ENCODE assay signal across 20 cellular contexts in the genomic region with DNA sequence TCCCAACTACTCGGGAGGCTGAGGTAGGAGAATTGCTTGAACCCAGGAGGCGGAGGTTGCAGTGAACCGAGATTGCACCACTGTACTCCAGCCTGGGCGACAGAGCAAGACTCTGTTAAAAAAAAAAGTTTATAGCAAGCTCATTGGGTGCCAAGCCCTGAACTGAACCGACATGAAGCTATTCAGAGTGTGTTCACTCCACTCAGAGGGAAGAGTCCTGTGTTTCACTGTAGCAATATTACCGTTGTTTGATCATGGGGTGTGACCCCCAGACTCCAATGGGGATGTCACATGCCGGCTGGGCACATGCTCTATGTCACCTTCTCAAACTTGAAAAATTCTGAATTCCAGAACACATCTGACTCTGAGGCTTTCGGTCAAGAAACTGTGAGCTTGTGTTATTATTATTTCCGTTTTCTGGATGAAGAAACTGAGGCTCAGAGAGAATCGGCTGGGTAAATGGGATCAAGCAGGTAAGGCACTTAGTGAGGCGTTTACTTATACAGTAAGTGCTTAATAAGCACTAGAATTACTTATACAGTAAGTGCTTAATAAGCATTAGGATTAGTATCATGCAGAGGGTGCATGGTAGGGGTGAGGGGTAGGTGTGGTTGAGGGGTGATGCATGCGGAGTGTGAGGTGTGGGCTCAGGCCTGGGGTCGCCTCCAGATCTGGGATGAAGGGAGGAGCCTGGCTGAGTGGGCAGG. TPM values are rescaled to one million over a fixed set of nuclear protein-coding genes. Genes with fewer than 3 reads are reported as not detected.
DNase-seq lines count a peak whose midpoint lies in the region; ATAC-seq and TF ChIP-seq lines count a peak whose summit lies in the region.
"Had no signal": no experiment of that assay in that cellular context is flagged by ENCODE, and none has a peak within 500 bp of the region (broad histone marks: within the 10 kb centered on the region; RNA-seq: fewer than 3 reads in every experiment).

No MANE protein-coding gene starts in this region.

- no TSS peak for BruUV-seq in mammary epithelial cell (replicated peaks; lab: Mats Ljungman, UMichigan)

- H3K27ac ChIP-seq in breast epithelium (peak overlapping the region; percentile 35 to 86), mammary epithelial cell (ENCODE audit: insufficient read depth, low read depth, low read length) (no peak overlapping the region), right cardiac atrium (ENCODE audit: low read length) (peak overlapping the region; percentile 83), sigmoid colon (peak overlapping the region; percentile 90 to 99 (median 98)), uterus (peak overlapping the region; percentile 93)
- H3K27ac ChIP-seq: 22Rv1 had no signal

- H3K27ac Mint-ChIP-seq in stimulated activated naive B cell treated with anti-CD40 and anti-IgM and Interleukin-4, amounts not matched to agents 10 μg/mL and 1 μg/mL and 100 μg/mL, for 72 hours, result no peak overlapping the region
- H3K27ac Mint-ChIP-seq: activated naive CD8-positive, alpha-beta T cell; CD14-positive monocyte had no signal

- no peak overlapping the region for H3K4me3 ChIP-seq in breast epithelium
- no peak overlapping the region for H3K4me3 ChIP-seq in mammary epithelial cell (replicated peaks in 1 of 3; ENCODE audit: insufficient read depth in 1 of 3, low read depth in 2 of 3, low read length in 3 of 3)
- no peak overlapping the region for H3K4me3 ChIP-seq in right cardiac atrium (ENCODE audit: low read length)
- no peak overlapping the region for H3K4me3 ChIP-seq in sigmoid colon
- H3K4me3 ChIP-seq in uterus, result no peak overlapping the region

- H3K9me3 Mint-ChIP-seq in stimulated activated naive B cell treated with anti-CD40 and anti-IgM and Interleukin-4, amounts not matched to agents 10 μg/mL and 1 μg/mL and 100 μg/mL, for 72 hours, result no peaks in the 10 kb centered on the region
- H3K9me3 Mint-ChIP-seq: CD14-positive monocyte; central memory CD8-positive, alpha-beta T cell had no signal

- peaks cover 19 to 36% of the 10 kb centered on the region in 2 donors for H3K4me1 ChIP-seq in breast epithelium
- H3K4me1 ChIP-seq in mammary epithelial cell (ENCODE audit: insufficient read depth, low read length), result peaks cover 32% of the 10 kb centered on the region
- H3K4me1 ChIP-seq in right cardiac atrium (ENCODE audit: control insufficient read depth, insufficient read depth, low read length), result peaks cover 64% of the 10 kb centered on the region
- H3K4me1 ChIP-seq in sigmoid colon, result peaks cover 0 to 100% (median 100%) of the 10 kb centered on the region in 4 donors
- H3K4me1 ChIP-seq in uterus, result peaks cover 29 to 71% of the 10 kb centered on the region in 2 donors

- in situ Hi-C loops in mammary epithelial cell (cut with MboI; ENCODE audit: low sequenced_read_pairs in 2 of 2), result no loop called here

- no peak overlapping the region for H3K4me2 ChIP-seq in mammary epithelial cell (ENCODE audit: insufficient read depth, low read depth, low read length)

- TF ChIP-seq EP300 in sigmoid colon (IDR thresholded peaks at IDR 0.05), result no peak

- H3K36me3 Mint-ChIP-seq in stimulated activated naive B cell treated with anti-CD40 and anti-IgM and Interleukin-4, amounts not matched to agents 10 μg/mL and 1 μg/mL and 100 μg/mL, for 72 hours, result no peaks in the 10 kb centered on the region
- H3K36me3 Mint-ChIP-seq: activated naive CD8-positive, alpha-beta T cell; CD14-positive monocyte had no signal

- H3K27me3 Mint-ChIP-seq in stimulated activated naive B cell treated with anti-CD40 and anti-IgM and Interleukin-4, amounts not matched to agents 10 μg/mL and 1 μg/mL and 100 μg/mL, for 72 hours, result peaks cover 10 to 11% of the 10 kb centered on the region in 2 donors
- H3K27me3 Mint-ChIP-seq: activated naive CD8-positive, alpha-beta T cell; central memory CD8-positive, alpha-beta T cell had no signal

- no peak for ATAC-seq in right cardiac atrium
- no peak for ATAC-seq in stimulated activated naive B cell treated with anti-CD40 and anti-IgM and Interleukin-4, amounts not matched to agents 10 μg/mL and 1 μg/mL and 100 μg/mL, for 72 hours (replicated peaks)

- dilution Hi-C loops in mammary epithelial cell (cut with HindIII; ENCODE audit: low sequenced_read_pairs), result no loop called here

- peaks cover 34% of the 10 kb centered on the region for H3K79me2 ChIP-seq in mammary epithelial cell (ENCODE audit: insufficient read depth, low read length)

- TF ChIP-seq POLR2A in breast epithelium (IDR thresholded peaks at IDR 0.05), result no peak
- no peak for TF ChIP-seq POLR2A in sigmoid colon (IDR thresholded peaks at IDR 0.05)
- no peak for TF ChIP-seq POLR2A in uterus (IDR thresholded peaks at IDR 0.05)

- no peaks in the 10 kb centered on the region for H3K9me3 ChIP-seq in breast epithelium
- H3K9me3 ChIP-seq in mammary epithelial cell (replicated peaks; ENCODE audit: insufficient read depth, low read length), result no peaks in the 10 kb centered on the region
- no peaks in the 10 kb centered on the region for H3K9me3 ChIP-seq in right cardiac atrium (ENCODE audit: control insufficient read depth, low read length)
- H3K9me3 ChIP-seq in sigmoid colon, result no peaks in the 10 kb centered on the region
- H3K9me3 ChIP-seq in uterus, result no peaks in the 10 kb centered on the region

- 95% methylated on average over 11 of the region's 13 CpGs for WGBS in mammary epithelial cell (ENCODE audit: low coverage, missing lambda C conversion rate)
- 59% methylated on average over 13 of the region's 13 CpGs for WGBS in right cardiac atrium
- 46 to 72% methylated on average over 13 of the region's 13 CpGs for WGBS in sigmoid colon, 2 donors

- CTCF ChIA-PET in mammary epithelial cell (lab: Charles Lee; ENCODE audit: low non-redundant PET), result no interaction called here

- no peak for TF ChIP-seq CTCF in breast epithelium (IDR thresholded peaks at IDR 0.05)
- no peak for TF ChIP-seq CTCF in mammary epithelial cell (conservative IDR thresholded peaks at IDR 0.05 in 1 of 2, IDR thresholded peaks at IDR 0.05 in 1 of 2; ENCODE audit: extremely low read depth in 1 of 2, insufficient read depth in 1 of 2, low read depth in 1 of 2, low read length in 2 of 2)
- TF ChIP-seq CTCF in sigmoid colon (IDR thresholded peaks at IDR 0.05), result no peak
- TF ChIP-seq CTCF in uterus (IDR thresholded peaks at IDR 0.05), result no peak

- intact Hi-C loops in breast epithelium (cut with DNase I; ENCODE audit: low total_unique reads) (no loop called here), mammary epithelial cell (cut with micrococcal nuclease) (no loop called here), right cardiac atrium (cut with DNase I) (no loop called here), sigmoid colon (cut with DNase I) (no loop called here), uterus (cut with DNase I; ENCODE audit: low total_unique reads) (no loop called here)

- no peak overlapping the region for H3K4me3 Mint-ChIP-seq in stimulated activated naive B cell treated with anti-CD40 and anti-IgM and Interleukin-4, amounts not matched to agents 10 μg/mL and 1 μg/mL and 100 μg/mL, for 72 hours
- H3K4me3 Mint-ChIP-seq: activated naive CD8-positive, alpha-beta T cell; CD14-positive monocyte; central memory CD8-positive, alpha-beta T cell had no signal

- peaks cover 9 to 11% of the 10 kb centered on the region in 2 donors for H3K4me1 Mint-ChIP-seq in stimulated activated naive B cell treated with anti-CD40 and anti-IgM and Interleukin-4, amounts not matched to agents 10 μg/mL and 1 μg/mL and 100 μg/mL, for 72 hours
- H3K4me1 Mint-ChIP-seq: central memory CD8-positive, alpha-beta T cell had no signal

- H4K20me1 ChIP-seq in mammary epithelial cell (ENCODE audit: insufficient read depth, low read length), result no peaks in the 10 kb centered on the region

- DNase-seq in breast epithelium (ENCODE audit: low spot score in 2 of 2), result no peak
- DNase-seq in mammary epithelial cell, result no peak
- peak in 2 of 3 donors; percentile 14 to 46 for DNase-seq in right cardiac atrium
- no peak for DNase-seq in sigmoid colon
- no peak for DNase-seq in uterus
- no peak for DNase-seq in stimulated activated naive B cell treated with anti-CD40 and anti-IgM and Interleukin-4, amounts not matched to agents 10 μg/mL and 1 μg/mL and 100 μg/mL, for 72 hours
- DNase-seq in activated CD4-positive, alpha-beta T cell treated with anti-CD3 and anti-CD28 coated beads for 1 hour, result no peak
- DNase-seq in islet precursor cell, result no peak
- DNase-seq: activated CD4-positive, alpha-beta T cell treated with anti-CD3 and anti-CD28 coated beads, Interleukin-2, amount 50 U/mL, for 4 hours; activated T-cell treated with anti-CD3 and anti-CD28 coated beads, Interleukin-2, amount 50 U/mL, for 48 hours; DMS79; Karpas-422; NCI-H187; NCI-H524; occipital lobe; OCI-M1 had no signal

- no peak overlapping the region for H3K9ac ChIP-seq in mammary epithelial cell (ENCODE audit: insufficient read depth, low read length)

- no peak overlapping the region for H2AFZ ChIP-seq in mammary epithelial cell (ENCODE audit: low read depth, low read length)

- no peaks in the 10 kb centered on the region for H3K36me3 ChIP-seq in breast epithelium
- peaks cover 2% of the 10 kb centered on the region for H3K36me3 ChIP-seq in mammary epithelial cell (ENCODE audit: insufficient read depth, low read length)
- H3K36me3 ChIP-seq in sigmoid colon, result peaks cover 0 to 5% (median under 1%) of the 10 kb centered on the region in 4 donors
- H3K36me3 ChIP-seq in uterus, result no peaks in the 10 kb centered on the region

- no peaks in the 10 kb centered on the region for H3K27me3 ChIP-seq in breast epithelium
- no peaks in the 10 kb centered on the region for H3K27me3 ChIP-seq in mammary epithelial cell (ENCODE audit: insufficient read depth, low read length)
- H3K27me3 ChIP-seq in right cardiac atrium (ENCODE audit: control insufficient read depth, insufficient read depth), result no peaks in the 10 kb centered on the region
- no peaks in the 10 kb centered on the region for H3K27me3 ChIP-seq in sigmoid colon
- H3K27me3 ChIP-seq in uterus, result no peaks in the 10 kb centered on the region

RNA-seq across cellular contexts. Expression of gene HSPG2, which starts 36.2 kb away (rescaled TPM):
- total RNA-seq in breast epithelium, result 100 to 1,000 TPM in 1 of 3 donors, 10 to 100 TPM in 2; 48.3 to 219 (median 95.0) TPM
- 100 to 1,000 TPM; 187 to 207 TPM for total RNA-seq in mammary epithelial cell
- polyA plus RNA-seq in mammary epithelial cell, result 23.9 TPM
- polyA minus RNA-seq in mammary epithelial cell, result 121 TPM
- total RNA-seq in right cardiac atrium, result 100 to 1,000 TPM; 320 to 659 (median 492) TPM
- polyA plus RNA-seq in right cardiac atrium, result 257 TPM
- total RNA-seq in sigmoid colon, result 100 to 1,000 TPM in 3 of 4 donors, 10 to 100 TPM in 1; 66.3 to 761 (median 213) TPM
- 100 to 1,000 TPM in 1 of 3 donors, 10 to 100 TPM in 1, 1 to 10 TPM in 1; 6.0 to 104 (median 10.4) TPM for polyA plus RNA-seq in sigmoid colon
- total RNA-seq in uterus, result 100 to 1,000 TPM in 3 of 4 donors, 10 to 100 TPM in 1; 96.8 to 677 (median 290) TPM
- polyA plus RNA-seq: CD14-positive monocyte had no signal

Comparison
In these comparisons a context has a peak if more than half of its experiments do, and no peak if none do; other contexts are left out.
1. DNase-seq: peak in right cardiac atrium (2 of 3); none in breast epithelium (0 of 2), mammary epithelial cell (single experiment), sigmoid colon (single experiment), uterus (0 of 2), stimulated activated naive B cell treated with anti-CD40 and anti-IgM and Interleukin-4, amounts not matched to agents 10 μg/mL and 1 μg/mL and 100 μg/mL, for 72 hours (single experiment), activated CD4-positive, alpha-beta T cell treated with anti-CD3 and anti-CD28 coated beads for 1 hour (single experiment) and islet precursor cell (single experiment).